Comparison of ENCODE assay signal across 9 cellular contexts in the genomic region with DNA sequence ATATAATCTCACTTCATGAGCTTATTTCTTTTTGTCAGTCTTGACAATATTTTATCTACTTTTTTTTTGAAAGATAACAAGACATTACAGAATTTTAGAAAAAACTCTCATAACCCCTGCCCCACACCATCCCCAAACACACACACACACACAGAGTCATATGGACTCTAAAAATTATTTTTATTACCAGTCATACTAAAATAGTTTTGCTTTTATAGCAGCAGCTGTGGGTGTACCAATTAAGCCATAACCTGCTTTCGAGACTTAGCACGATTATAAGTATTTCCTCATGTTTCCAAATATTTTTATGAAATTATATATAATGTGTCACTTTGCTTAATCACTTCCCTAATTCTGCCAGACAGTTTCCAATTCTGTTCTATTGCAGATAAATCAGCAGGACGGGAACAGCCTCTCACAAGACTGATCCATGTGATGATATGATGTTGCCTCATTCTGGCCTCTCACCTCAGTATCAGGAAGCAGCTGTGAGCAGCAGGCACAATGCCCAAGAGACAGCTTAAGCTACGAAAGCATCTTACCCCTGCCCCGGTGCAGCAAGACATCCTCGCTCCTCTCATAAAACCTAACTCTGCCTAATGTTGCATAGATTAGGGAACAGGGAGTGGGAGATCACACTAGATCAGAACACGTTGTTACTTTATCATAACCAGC. TPM values are rescaled to one million over a fixed set of nuclear protein-coding genes. Genes with fewer than 3 reads are reported as not detected.
A peak's percentile ranks its signal among the peaks of the same experiment; 100 is the strongest.
DNase-seq lines count a peak whose midpoint lies in the region; ATAC-seq, FAIRE-seq and TF ChIP-seq lines count a peak whose summit lies in the region.
"Had no signal": no experiment of that assay in that cellular context is flagged by ENCODE, and none has a peak within 500 bp of the region (broad histone marks: within the 10 kb centered on the region; RNA-seq: fewer than 3 reads in every experiment).

No MANE protein-coding gene starts in this region.

- H3K4me1 ChIP-seq in tibial nerve: peaks cover 0 to 48% (median 9%) of the 10 kb centered on the region in 4 donors
- H3K4me1 ChIP-seq: prostate gland had no signal

- WGBS in tibial nerve, 2 donors: 50 to 59% methylated on average over 7 of the region's 7 CpGs

- FAIRE-seq in HTR-8/SVneo (lab: Jason Lieb, UNC) (no peak), GM12891 (lab: Jason Lieb, UNC) (no peak)

- H3K9me3 ChIP-seq in tibial nerve: no peaks in the 10 kb centered on the region
- H3K9me3 ChIP-seq: prostate gland had no signal

- TF ChIP-seq POLR2A in tibial nerve (IDR thresholded peaks at IDR 0.05) (no peak), GM12891 (IDR thresholded peaks at IDR 0.05; ENCODE audit: low read depth, low read length) (no peak)

- H3K27me3 ChIP-seq in tibial nerve: no peaks in the 10 kb centered on the region

- peaks cover 27% of the 10 kb centered on the region for H3K4me1 Mint-ChIP-seq in activated CD4-positive, alpha-beta T cell treated with anti-CD3 and anti-CD28 coated beads, Interleukin-2, amount 10 ng/mL, durations not matched to agents 24 days and 14 days

- H3K36me3 Mint-ChIP-seq in activated CD4-positive, alpha-beta T cell treated with anti-CD3 and anti-CD28 coated beads, Interleukin-2, amount 10 ng/mL, durations not matched to agents 24 days and 14 days (ENCODE audit: low read depth): peaks cover 43% of the 10 kb centered on the region

- DNase-seq in activated CD4-positive, alpha-beta T cell treated with anti-CD3 and anti-CD28 coated beads, Interleukin-2, amount 10 ng/mL, durations not matched to agents 24 days and 14 days: no peak
- DNase-seq in activated CD4-positive, alpha-beta T cell treated with anti-CD3 and anti-CD28 coated beads for 4 hours: no peak
- DNase-seq in amniotic epithelial cell (ENCODE audit: low read depth) (peak; percentile 71), left lobe of liver (ENCODE audit: low spot score) (no peak), tibial nerve (ENCODE audit: low spot score in 2 of 2) (peak; percentile 50 to 77), HTR-8/SVneo (ENCODE audit: insufficient read length, low spot score) (no peak), NK-92 (lab: John Stamatoyannopoulos, UW; ENCODE audit: unreplicated experiment) (no peak), GM12891 (ENCODE audit: insufficient read length, low spot score) (no peak)

- no peak overlapping the region for H3K4me3 Mint-ChIP-seq in activated CD4-positive, alpha-beta T cell treated with anti-CD3 and anti-CD28 coated beads, Interleukin-2, amount 10 ng/mL, durations not matched to agents 24 days and 14 days

- TF ChIP-seq CTCF in tibial nerve (IDR thresholded peaks at IDR 0.05): no peak

- ATAC-seq in left lobe of liver: peak; percentile 51

- peaks cover 0 to 57% (median 0%) of the 10 kb centered on the region in 3 donors for H3K36me3 ChIP-seq in tibial nerve
- H3K36me3 ChIP-seq: prostate gland had no signal

- H3K27ac Mint-ChIP-seq in activated CD4-positive, alpha-beta T cell treated with anti-CD3 and anti-CD28 coated beads, Interleukin-2, amount 10 ng/mL, durations not matched to agents 24 days and 14 days: peak overlapping the region; percentile 9

- no peak overlapping the region for H3K4me3 ChIP-seq in tibial nerve
- H3K4me3 ChIP-seq: prostate gland had no signal

- intact Hi-C loops in activated CD4-positive, alpha-beta T cell treated with anti-CD3 and anti-CD28 coated beads, Interleukin-2, amount 10 ng/mL, durations not matched to agents 24 days and 14 days (cut with micrococcal nuclease): no loop called here

- peak in 1 of 2 donors; percentile 84 for TF ChIP-seq EP300 in tibial nerve (IDR thresholded peaks at IDR 0.05)

- no peaks in the 10 kb centered on the region for H3K9me3 Mint-ChIP-seq in activated CD4-positive, alpha-beta T cell treated with anti-CD3 and anti-CD28 coated beads, Interleukin-2, amount 10 ng/mL, durations not matched to agents 24 days and 14 days

- H3K27ac ChIP-seq in tibial nerve: peak overlapping the region in 3 of 4 donors; percentile 32 to 78 (median 64)
- H3K27ac ChIP-seq: prostate gland had no signal

- no peaks in the 10 kb centered on the region for H3K27me3 Mint-ChIP-seq in activated CD4-positive, alpha-beta T cell treated with anti-CD3 and anti-CD28 coated beads, Interleukin-2, amount 10 ng/mL, durations not matched to agents 24 days and 14 days

TF ChIP-seq in GM12891, 5 proteins besides CTCF, POLR2A, EP300 and RAD21:
- TF ChIP-seq POLR2AphosphoS5 (IDR thresholded peaks at IDR 0.05; ENCODE audit: low read depth, low read length) (no peak), PAX5 (IDR thresholded peaks at IDR 0.05; ENCODE audit: insufficient read depth, low read length, severe bottlenecking) (no peak), TAF1 (IDR thresholded peaks at IDR 0.05; ENCODE audit: low read depth, low read length) (no peak), SPI1 (IDR thresholded peaks at IDR 0.05; ENCODE audit: low read depth, low read length) (no peak), POU2F2 (IDR thresholded peaks at IDR 0.05; ENCODE audit: low read depth, low read length) (no peak)
TF ChIP-seq in GM12891: peak in this region for 0.

RNA-seq across cellular contexts. Expression of a gene that starts 7.0 kb away (rescaled TPM):
- 21.1 TPM in 2 replicates for total RNA-seq in activated CD4-positive, alpha-beta T cell treated with anti-CD3 and anti-CD28 coated beads, Interleukin-2, amount 10 ng/mL, durations not matched to agents 24 days and 14 days
- 4.8 TPM for total RNA-seq in left lobe of liver
- total RNA-seq in tibial nerve: 10 to 100 TPM; 18.3 to 23.7 (median 21.4) TPM
- polyA plus RNA-seq in GM12891 (2012; ENCODE audit: low read depth, missing spikeins): 7.1 TPM

RNA-seq across cellular contexts. Expression of a gene that starts 21.5 kb away (rescaled TPM):
- not detected in 2 replicates for total RNA-seq in activated CD4-positive, alpha-beta T cell treated with anti-CD3 and anti-CD28 coated beads, Interleukin-2, amount 10 ng/mL, durations not matched to agents 24 days and 14 days
- total RNA-seq in left lobe of liver: not detected
- not detected for total RNA-seq in tibial nerve
- not detected for polyA plus RNA-seq in GM12891 (2012; ENCODE audit: low read depth, missing spikeins)
- total RNA-seq: prostate gland had no signal

RNA-seq across cellular contexts. Expression of a gene that starts 32.7 kb away (rescaled TPM):
- total RNA-seq in activated CD4-positive, alpha-beta T cell treated with anti-CD3 and anti-CD28 coated beads, Interleukin-2, amount 10 ng/mL, durations not matched to agents 24 days and 14 days: not detected in 2 replicates
- total RNA-seq in left lobe of liver (not detected), tibial nerve (not detected)
- polyA plus RNA-seq in GM12891 (2012; ENCODE audit: low read depth, missing spikeins): not detected
- total RNA-seq: prostate gland had no signal

Comparison
In these comparisons a context has a peak if more than half of its experiments do, and no peak if none do; other contexts are left out.
1. DNase-seq: peak in amniotic epithelial cell (single experiment) and tibial nerve (2 of 2); none in activated CD4-positive, alpha-beta T cell treated with anti-CD3 and anti-CD28 coated beads, Interleukin-2, amount 10 ng/mL, durations not matched to agents 24 days and 14 days (single experiment), activated CD4-positive, alpha-beta T cell treated with anti-CD3 and anti-CD28 coated beads for 4 hours (0 of 2), left lobe of liver (single experiment), HTR-8/SVneo (single experiment), NK-92 (single experiment) and GM12891 (single experiment).